ENCODE assay signal across 1 cellular context in the genomic region with DNA sequence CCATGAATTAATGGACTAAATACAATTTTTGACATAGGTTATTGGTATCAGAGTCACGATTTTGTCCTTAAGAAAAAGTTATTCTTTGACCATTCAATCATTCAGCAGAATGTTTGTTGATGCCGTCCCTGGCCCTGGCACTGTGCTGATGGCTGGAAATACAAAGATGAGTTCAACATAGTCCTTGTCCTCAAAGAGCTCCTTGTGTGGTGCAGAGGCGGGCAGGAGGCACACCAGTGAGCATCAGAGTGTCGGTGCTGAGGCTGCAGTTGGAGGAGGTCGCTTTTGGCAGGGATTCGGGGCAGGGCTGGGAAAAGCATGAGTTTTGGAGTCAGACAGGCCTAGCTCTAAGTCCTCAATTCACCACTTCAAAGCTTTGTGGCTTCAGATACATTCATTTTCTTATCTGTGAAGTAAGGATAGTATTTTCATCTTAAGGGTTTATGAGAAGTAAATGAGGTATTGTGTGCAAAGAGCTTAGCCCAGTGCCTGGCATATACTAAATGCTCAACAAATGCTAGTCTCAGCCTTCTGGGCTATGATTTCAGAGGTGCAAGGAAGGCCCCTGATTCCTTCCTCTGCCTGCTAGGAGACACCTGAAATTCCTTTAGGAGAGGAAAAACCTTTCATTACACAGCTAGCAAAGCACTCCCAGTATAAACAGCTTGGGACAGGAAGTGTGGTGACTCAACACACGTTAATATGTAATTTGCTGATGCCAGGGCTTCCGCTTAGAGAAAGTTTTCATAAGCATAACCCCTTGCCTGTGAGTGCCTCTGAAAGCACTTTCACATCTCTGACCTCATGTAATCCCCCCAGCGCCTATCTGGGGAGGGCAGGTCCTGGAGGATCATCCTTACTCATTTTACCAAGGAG.
TF ChIP-seq lines count a peak whose summit lies in the region.

No MANE protein-coding gene starts in this region.

TF ChIP-seq in GM23338, 12 proteins besides CTCF, POLR2A, EP300 and RAD21 (continued from another document):
- no peak for TF ChIP-seq ZNF462 (CRISPR knock-in tag; IDR thresholded peaks at IDR 0.05)
- no peak for TF ChIP-seq ETS1 (IDR thresholded peaks at IDR 0.05)
- TF ChIP-seq ZNF331 (CRISPR knock-in tag; IDR thresholded peaks at IDR 0.05; ENCODE audit: low read depth) = no peak
- TF ChIP-seq CREB1 (CRISPR knock-in tag; IDR thresholded peaks at IDR 0.05; ENCODE audit: low read depth) = no peak
- no peak for TF ChIP-seq POLR2AphosphoS5 (IDR thresholded peaks at IDR 0.05; ENCODE audit: low read depth)
